In the genomic region with DNA sequence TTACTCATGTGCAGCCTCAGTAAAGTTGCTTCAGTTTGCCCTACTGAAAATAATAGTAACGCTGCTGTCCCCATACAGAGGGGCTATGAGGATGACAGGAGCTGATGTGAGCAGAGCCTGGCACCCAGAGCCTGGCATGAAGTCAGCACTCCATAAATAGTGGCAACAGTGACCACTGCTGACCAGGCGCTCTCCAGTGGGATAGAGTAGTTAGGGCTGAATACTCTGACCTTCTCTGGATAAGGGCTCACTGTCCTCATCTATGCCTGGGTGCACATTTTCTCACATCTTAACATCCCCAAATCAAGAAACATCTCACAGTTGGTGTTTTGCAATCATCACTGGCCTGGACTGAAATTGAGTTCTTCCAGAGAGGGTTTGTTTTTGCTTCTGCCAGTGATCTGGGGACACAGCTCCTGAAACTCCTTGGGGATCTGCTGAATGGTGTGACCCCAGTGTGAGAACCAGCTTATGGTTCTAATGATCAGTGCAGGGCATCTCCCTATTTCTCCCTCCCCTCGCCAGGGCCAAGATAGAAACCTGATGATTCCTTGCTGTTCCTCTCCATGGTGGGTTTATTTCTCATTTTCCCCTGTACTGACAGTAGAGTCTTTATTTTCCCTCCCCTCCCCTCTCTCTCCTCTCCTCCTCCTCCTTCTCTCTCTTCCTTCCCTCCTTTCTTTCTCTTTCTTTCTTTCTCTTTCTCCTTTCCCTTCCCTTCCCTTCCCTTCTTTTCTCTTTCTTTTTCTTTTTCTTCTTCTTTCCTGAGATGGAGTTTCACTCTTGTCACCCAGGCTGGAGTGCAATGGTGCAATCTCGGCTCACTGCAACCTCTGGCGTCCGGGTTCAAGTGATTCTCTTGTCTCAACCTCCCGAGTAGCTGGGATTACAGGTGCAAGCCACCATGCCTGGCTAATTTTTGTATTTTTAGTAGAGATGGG, we compare ENCODE assay signal across 22 cellular contexts. TPM values are rescaled to one million over a fixed set of nuclear protein-coding genes. Genes with fewer than 3 reads are reported as not detected.
A peak's percentile ranks its signal among the peaks of the same experiment; 100 is the strongest.
DNase-seq lines count a peak whose midpoint lies in the region; TF ChIP-seq lines count a peak whose summit lies in the region.
"Had no signal": no experiment of that assay in that cellular context is flagged by ENCODE, and none has a peak within 500 bp of the region (broad histone marks: within the 10 kb centered on the region; RNA-seq: fewer than 3 reads in every experiment).

No MANE protein-coding gene starts in this region.

- H3K27me3 ChIP-seq in liver (ENCODE audit: control insufficient read depth in 4 of 4, insufficient read depth in 4 of 4, low read length in 3 of 4), result no peaks in the 10 kb centered on the region
- H3K27me3 ChIP-seq in ovary, result no peaks in the 10 kb centered on the region

- H3K36me3 ChIP-seq in liver (ENCODE audit: control insufficient read depth in 4 of 4, insufficient read depth in 3 of 4, low read depth in 1 of 4, low read length in 3 of 4) (no peaks in the 10 kb centered on the region), ovary (no peaks in the 10 kb centered on the region)
- H3K36me3 ChIP-seq: prostate gland, uterus, WERI-Rb-1 had no signal

- H3K27ac ChIP-seq in liver (ENCODE audit: low read depth in 1 of 2, low read length in 2 of 2) (peak overlapping the region in 1 of 2 donors; percentile 11), substantia nigra (ENCODE audit: low read depth, low read length, poor library complexity, severe bottlenecking) (peak overlapping the region; percentile 80), ovary (no peak overlapping the region)
- H3K27ac ChIP-seq: C4-2B, prostate gland, uterus, WERI-Rb-1 had no signal

- TF ChIP-seq RAD21 in liver (IDR thresholded peaks at IDR 0.05), result peak; percentile 3 to 8

- no peak overlapping the region for H3K9ac ChIP-seq in liver (ENCODE audit: low read depth in 1 of 2, low read length in 2 of 2)

- no peak for TF ChIP-seq EP300 in ovary (IDR thresholded peaks at IDR 0.05)

- TF ChIP-seq CTCF in liver (IDR thresholded peaks at IDR 0.05; ENCODE audit: low read depth, low read length, missing input control) (no peak), ovary (IDR thresholded peaks at IDR 0.05) (no peak)

- no peak overlapping the region for H3K4me3 ChIP-seq in liver (ENCODE audit: low read depth in 1 of 3, low read length in 3 of 3)
- no peak overlapping the region for H3K4me3 ChIP-seq in ovary
- H3K4me3 ChIP-seq: lung, prostate gland, uterus had no signal

- peak; percentile 33 for DNase-seq in SKM-1 treated with dmso at 0.1 percent for 144 hours (lab: John Stamatoyannopoulos, UW; ENCODE audit: unreplicated experiment)
- no peak for DNase-seq in SKM-1 (lab: John Stamatoyannopoulos, UW; ENCODE audit: unreplicated experiment)
- DNase-seq in NOMO-1 treated with DMSO at 0.1 percent for 48 hours (lab: John Stamatoyannopoulos, UW; ENCODE audit: unreplicated experiment), result peak; percentile 46
- peak in 23 of 49 donors; percentile 28 to 87 (median 50) for DNase-seq in substantia nigra (lab: John Stamatoyannopoulos, UW)
- no peak for DNase-seq in ovary
- DNase-seq in germinal center (ENCODE audit: low spot score), result no peak
- no peak for DNase-seq in OCI-M1 (lab: John Stamatoyannopoulos, UW)
- DNase-seq: activated CD8-positive, alpha-beta T cell treated with anti-CD3 and anti-CD28 coated beads, Interleukin-2, amount 10 ng/mL, durations not matched to agents 7 days and 5 days; DMS79; immature natural killer cell; KG1; NCI-H1105; NCI-H524; SHP77; stimulated activated CD4-positive, alpha-beta T cell treated with anti-CD3 and anti-CD28 coated beads, Interleukin-4, amount 100 ng/mL, for 4 hours; T-helper 17 cell; uterus; WERI-Rb-1 had no signal

- TF ChIP-seq POLR2A in ovary (IDR thresholded peaks at IDR 0.05), result no peak

- intact Hi-C loops in ovary (cut with DNase I), result loop anchor here in 1 of 4 donors (10.0 kb wide), 1 partner anchor 188 kb away; no protein-coding TSS in a partner anchor

- H3K4me1 ChIP-seq in liver (ENCODE audit: control insufficient read depth in 4 of 4, insufficient read depth in 4 of 4, low read length in 3 of 4), result peaks cover 0 to 15% (median 8%) of the 10 kb centered on the region in 4 donors
- no peaks in the 10 kb centered on the region for H3K4me1 ChIP-seq in ovary (ENCODE audit: insufficient read depth)
- H3K4me1 ChIP-seq: prostate gland, uterus had no signal

- WGBS in liver, result 94% methylated on average over 7 of the region's 7 CpGs
- WGBS in ovary, 3 donors, result 91 to 95% (median 93%) methylated on average over 7 of the region's 7 CpGs

- H3K9me3 ChIP-seq in liver (ENCODE audit: control insufficient read depth in 4 of 4, low read length in 3 of 4) (no peaks in the 10 kb centered on the region), ovary (no peaks in the 10 kb centered on the region)
- H3K9me3 ChIP-seq: prostate gland, uterus had no signal

TF ChIP-seq in liver, 16 proteins besides CTCF, POLR2A, EP300 and RAD21:
- TF ChIP-seq HNF4G (IDR thresholded peaks at IDR 0.05), result no peak
- TF ChIP-seq, protein P1, sequence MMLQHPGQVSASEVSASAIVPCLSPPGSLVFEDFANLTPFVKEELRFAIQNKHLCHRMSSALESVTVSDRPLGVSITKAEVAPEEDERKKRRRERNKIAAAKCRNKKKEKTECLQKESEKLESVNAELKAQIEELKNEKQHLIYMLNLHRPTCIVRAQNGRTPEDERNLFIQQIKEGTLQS (IDR thresholded peaks at IDR 0.05), result no peak
- TF ChIP-seq FOXA1 (IDR thresholded peaks at IDR 0.05), result no peak
- TF ChIP-seq SP1 (IDR thresholded peaks at IDR 0.05), result no peak
- no peak for TF ChIP-seq JUND (IDR thresholded peaks at IDR 0.05)
- TF ChIP-seq FOXA2 (IDR thresholded peaks at IDR 0.05), result no peak
- TF ChIP-seq TAF1 (conservative IDR thresholded peaks at IDR 0.05), result no peak
- no peak for TF ChIP-seq YY1 (IDR thresholded peaks at IDR 0.05)
- no peak for TF ChIP-seq RXRA (IDR thresholded peaks at IDR 0.05)
- no peak for TF ChIP-seq HNF4A (conservative IDR thresholded peaks at IDR 0.05)
- TF ChIP-seq, protein P2, sequence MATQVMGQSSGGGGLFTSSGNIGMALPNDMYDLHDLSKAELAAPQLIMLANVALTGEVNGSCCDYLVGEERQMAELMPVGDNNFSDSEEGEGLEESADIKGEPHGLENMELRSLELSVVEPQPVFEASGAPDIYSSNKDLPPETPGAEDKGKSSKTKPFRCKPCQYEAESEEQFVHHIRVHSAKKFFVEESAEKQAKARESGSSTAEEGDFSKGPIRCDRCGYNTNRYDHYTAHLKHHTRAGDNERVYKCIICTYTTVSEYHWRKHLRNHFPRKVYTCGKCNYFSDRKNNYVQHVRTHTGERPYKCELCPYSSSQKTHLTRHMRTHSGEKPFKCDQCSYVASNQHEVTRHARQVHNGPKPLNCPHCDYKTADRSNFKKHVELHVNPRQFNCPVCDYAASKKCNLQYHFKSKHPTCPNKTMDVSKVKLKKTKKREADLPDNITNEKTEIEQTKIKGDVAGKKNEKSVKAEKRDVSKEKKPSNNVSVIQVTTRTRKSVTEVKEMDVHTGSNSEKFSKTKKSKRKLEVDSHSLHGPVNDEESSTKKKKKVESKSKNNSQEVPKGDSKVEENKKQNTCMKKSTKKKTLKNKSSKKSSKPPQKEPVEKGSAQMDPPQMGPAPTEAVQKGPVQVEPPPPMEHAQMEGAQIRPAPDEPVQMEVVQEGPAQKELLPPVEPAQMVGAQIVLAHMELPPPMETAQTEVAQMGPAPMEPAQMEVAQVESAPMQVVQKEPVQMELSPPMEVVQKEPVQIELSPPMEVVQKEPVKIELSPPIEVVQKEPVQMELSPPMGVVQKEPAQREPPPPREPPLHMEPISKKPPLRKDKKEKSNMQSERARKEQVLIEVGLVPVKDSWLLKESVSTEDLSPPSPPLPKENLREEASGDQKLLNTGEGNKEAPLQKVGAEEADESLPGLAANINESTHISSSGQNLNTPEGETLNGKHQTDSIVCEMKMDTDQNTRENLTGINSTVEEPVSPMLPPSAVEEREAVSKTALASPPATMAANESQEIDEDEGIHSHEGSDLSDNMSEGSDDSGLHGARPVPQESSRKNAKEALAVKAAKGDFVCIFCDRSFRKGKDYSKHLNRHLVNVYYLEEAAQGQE (IDR thresholded peaks at IDR 0.05), result no peak
- no peak for TF ChIP-seq GABPA (IDR thresholded peaks at IDR 0.05 in 1 of 2, conservative IDR thresholded peaks at IDR 0.05 in 1 of 2)
- no peak for TF ChIP-seq NR2F2 (IDR thresholded peaks at IDR 0.05)
- TF ChIP-seq, protein P3, sequence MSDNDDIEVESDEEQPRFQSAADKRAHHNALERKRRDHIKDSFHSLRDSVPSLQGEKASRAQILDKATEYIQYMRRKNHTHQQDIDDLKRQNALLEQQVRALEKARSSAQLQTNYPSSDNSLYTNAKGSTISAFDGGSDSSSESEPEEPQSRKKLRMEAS (IDR thresholded peaks at IDR 0.05), result no peak
- TF ChIP-seq, protein P4, sequence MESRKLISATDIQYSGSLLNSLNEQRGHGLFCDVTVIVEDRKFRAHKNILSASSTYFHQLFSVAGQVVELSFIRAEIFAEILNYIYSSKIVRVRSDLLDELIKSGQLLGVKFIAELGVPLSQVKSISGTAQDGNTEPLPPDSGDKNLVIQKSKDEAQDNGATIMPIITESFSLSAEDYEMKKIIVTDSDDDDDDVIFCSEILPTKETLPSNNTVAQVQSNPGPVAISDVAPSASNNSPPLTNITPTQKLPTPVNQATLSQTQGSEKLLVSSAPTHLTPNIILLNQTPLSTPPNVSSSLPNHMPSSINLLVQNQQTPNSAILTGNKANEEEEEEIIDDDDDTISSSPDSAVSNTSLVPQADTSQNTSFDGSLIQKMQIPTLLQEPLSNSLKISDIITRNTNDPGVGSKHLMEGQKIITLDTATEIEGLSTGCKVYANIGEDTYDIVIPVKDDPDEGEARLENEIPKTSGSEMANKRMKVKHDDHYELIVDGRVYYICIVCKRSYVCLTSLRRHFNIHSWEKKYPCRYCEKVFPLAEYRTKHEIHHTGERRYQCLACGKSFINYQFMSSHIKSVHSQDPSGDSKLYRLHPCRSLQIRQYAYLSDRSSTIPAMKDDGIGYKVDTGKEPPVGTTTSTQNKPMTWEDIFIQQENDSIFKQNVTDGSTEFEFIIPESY (IDR thresholded peaks at IDR 0.05), result no peak
- TF ChIP-seq EGR1 (IDR thresholded peaks at IDR 0.05; ENCODE audit: low read depth in 2 of 2), result no peak

RNA-seq across cellular contexts. Expression of a gene that starts 3.5 kb away (rescaled TPM):
- total RNA-seq in liver (100 to 1,000 TPM; 124 to 398 TPM), ovary (10 to 100 TPM in 4 of 7 donors, 1 to 10 TPM in 3; 3.9 to 25.4 (median 13.0) TPM)
- polyA plus RNA-seq in liver (100 to 1,000 TPM in 1 of 2 donors, 10 to 100 TPM in 1; 94.8 to 212 TPM), ovary (10 to 100 TPM in 1 of 2 donors, 1 to 10 TPM in 1; 3.8 to 26.0 TPM)

Comparison
In these comparisons a context has a peak if more than half of its experiments do, and no peak if none do; other contexts are left out.
1. DNase-seq: peak in SKM-1 treated with dmso at 0.1 percent for 144 hours (single experiment) and NOMO-1 treated with DMSO at 0.1 percent for 48 hours (single experiment); none in SKM-1 (single experiment), ovary (0 of 5), germinal center (single experiment) and OCI-M1 (single experiment).
2. RNA of a gene that starts 3.5 kb away (total RNA-seq): 124 to 398 TPM in liver; 3.9 to 25.4 TPM in ovary; every median in the first group is over 4 times any median in the second.